1 cellular context compared by ENCODE assay signal in genomic region chr11:9651899-9652748, GRCh38.
TF ChIP-seq lines count a peak whose summit lies in the region.

No MANE protein-coding gene starts in this region.

TF ChIP-seq in K562, 482 proteins besides CTCF, POLR2A, EP300 and RAD21 (continued from another document and continues in another):
- TF ChIP-seq CHD7 (IDR thresholded peaks at IDR 0.05; ENCODE audit: low read depth, low read length) (no peak), ZNF311 (CRISPR knock-in tag; IDR thresholded peaks at IDR 0.05) (no peak), KDM1A (IDR thresholded peaks at IDR 0.05) (peak; percentile 19 to 32; a peak in 1 of 4 replicates), ZNF511 (CRISPR knock-in tag; IDR thresholded peaks at IDR 0.05) (no peak), JUN (IDR thresholded peaks at IDR 0.05; ENCODE audit: borderline replicate concordance, low read depth, low read length) (no peak), JUN (CRISPR knock-in tag; IDR thresholded peaks at IDR 0.05; ENCODE audit: borderline replicate concordance) (no peak), ILK (tag; IDR thresholded peaks at IDR 0.05; ENCODE audit: borderline replicate concordance, low read depth) (no peak), ATF4 (CRISPR knock-in tag; IDR thresholded peaks at IDR 0.05) (peak; percentile 7; the same call in 1 of the 2 replicates), RBM14 (IDR thresholded peaks at IDR 0.05; ENCODE audit: borderline replicate concordance, insufficient read depth, low read depth, low read length) (no peak), HNRNPLL (IDR thresholded peaks at IDR 0.05; ENCODE audit: low read depth, low read length, poor library complexity, severe bottlenecking) (no peak), BDP1 (IDR thresholded peaks at IDR 0.05; ENCODE audit: insufficient read depth, insufficient read length) (no peak), TAL1 (IDR thresholded peaks at IDR 0.05) (peak; percentile 82), FOXP1 (CRISPR knock-in tag; IDR thresholded peaks at IDR 0.05) (0 out of 2 replicates have a peak, but pooled peaks have one; percentile 47), TSHZ1 (CRISPR knock-in tag; IDR thresholded peaks at IDR 0.05) (no peak), CC2D1A (IDR thresholded peaks at IDR 0.05) (peak; percentile 54; the same call in 1 of the 2 replicates), ZFX (CRISPR knock-in tag; IDR thresholded peaks at IDR 0.05) (no peak), TEAD1 (CRISPR knock-in tag; IDR thresholded peaks at IDR 0.05) (no peak), ZFP30 (CRISPR knock-in tag; IDR thresholded peaks at IDR 0.05; ENCODE audit: borderline replicate concordance) (no peak), TAF9B (IDR thresholded peaks at IDR 0.05; ENCODE audit: partially characterized antibody) (peak; percentile 18), HOMEZ (CRISPR knock-in tag; IDR thresholded peaks at IDR 0.05) (no peak), RNF2 (IDR thresholded peaks at IDR 0.05) (peak; percentile 89), ZNF184 (CRISPR knock-in tag; IDR thresholded peaks at IDR 0.05) (no peak), LEF1 (IDR thresholded peaks at IDR 0.05) (peak; percentile 53; the same call in 1 of the 2 replicates), ZEB2 (IDR thresholded peaks at IDR 0.05) (0 out of 2 replicates have a peak, but pooled peaks have one; percentile 28), TCF3 (CRISPR knock-in tag; IDR thresholded peaks at IDR 0.05) (peak; percentile 65), MEIS2 (IDR thresholded peaks at IDR 0.05; ENCODE audit: partially characterized antibody) (peak; percentile 72), ZFPM2 (CRISPR knock-in tag; IDR thresholded peaks at IDR 0.05) (no peak), C11orf30 (IDR thresholded peaks at IDR 0.05; ENCODE audit: low read depth) (no peak), EP400 (IDR thresholded peaks at IDR 0.05) (peak; percentile 29; the same call in 1 of the 2 replicates), GTF2A2 (tag; IDR thresholded peaks at IDR 0.05) (no peak), ZBED1 (IDR thresholded peaks at IDR 0.05) (no peak), CREM (IDR thresholded peaks at IDR 0.05; ENCODE audit: low read depth) (peak; percentile 53; the same call in 1 of the 2 replicates), ETV6 (IDR thresholded peaks at IDR 0.05; ENCODE audit: borderline replicate concordance in 1 of 2, low read depth in 2 of 2, low read length in 1 of 2) (0 out of 4 replicates have a peak, but pooled peaks of 1 of the 2 experiments have one; percentile 14), ETV6 (CRISPR knock-in tag; IDR thresholded peaks at IDR 0.05; ENCODE audit: borderline replicate concordance) (no peak), TBL1XR1 (IDR thresholded peaks at IDR 0.05; ENCODE audit: low read length in 2 of 2) (peak in 1 of 2 experiments; percentile 68; a peak in 2 of 4 replicates), ZNF507 (tag; conservative IDR thresholded peaks at IDR 0.05) (no peak), CCAR2 (IDR thresholded peaks at IDR 0.05; ENCODE audit: low read depth, low read length) (no peak), DDX20 (tag; IDR thresholded peaks at IDR 0.05; ENCODE audit: low read depth) (no peak), MYNN (IDR thresholded peaks at IDR 0.05) (peak; percentile 57; the same call in 1 of the 2 replicates), MYNN (CRISPR knock-in tag; IDR thresholded peaks at IDR 0.05) (no peak), HES1 (IDR thresholded peaks at IDR 0.05; ENCODE audit: low read depth) (peak; percentile 59), NBN (IDR thresholded peaks at IDR 0.05; ENCODE audit: low read depth) (peak; percentile 68; the same call in 1 of the 2 replicates), CCNT2 (IDR thresholded peaks at IDR 0.05; ENCODE audit: borderline replicate concordance, extremely low read depth, insufficient read length, low read depth, low read length) (peak; percentile 44), MLLT1 (IDR thresholded peaks at IDR 0.05) (0 out of 4 replicates have a peak, but pooled peaks of 1 of the 2 experiments have one; percentile 4)
